Comparison of ENCODE assay signal across 27 cellular contexts in genomic region chr11:63910605-63911195, GRCh38. TPM values are rescaled to one million over a fixed set of nuclear protein-coding genes. Genes with fewer than 3 reads are reported as not detected.
DNase-seq lines count a peak whose midpoint lies in the region; TF ChIP-seq lines count a peak whose summit lies in the region.
"Had no signal": no experiment of that assay in that cellular context is flagged by ENCODE, and none has a peak within 500 bp of the region (broad histone marks: within the 10 kb centered on the region; RNA-seq: fewer than 3 reads in every experiment).

No MANE protein-coding gene starts in this region.

- H4K20me1 ChIP-seq in BLaER1 = peaks cover 69% of the 10 kb centered on the region

- peak overlapping the region; percentile 22 for H3K4me3 Mint-ChIP-seq in nephron progenitor cell
- H3K4me3 Mint-ChIP-seq: activated B cell treated with CpG ODN at 0.5 μM for 24 hours; CD4-positive, alpha-beta T cell; dendritic cell treated with granulocyte-macrophage colony-stimulating factor and Interleukin-4, amounts not matched to agents 40 ng/mL and 50 ng/mL, for 4 days; stimulated activated memory B cell treated with anti-CD40 and anti-IgM and Interleukin-4, amounts not matched to agents 10 μg/mL and 1 μg/mL and 100 μg/mL, for 72 hours; T-helper 2 cell treated with Interferon-gamma antibody and Interleukin-4, amounts not matched to agents 5 μg/mL and 100 μg/mL, for 36 hours had no signal

- TF ChIP-seq CTCF in dorsolateral prefrontal cortex (IDR thresholded peaks at IDR 0.05 in 54 of 56, conservative IDR thresholded peaks at IDR 0.05 in 2 of 56; ENCODE audit: low read depth in 1 of 56, partially characterized antibody in 56 of 56) (no peak), nephron progenitor cell (IDR thresholded peaks at IDR 0.05) (no peak)

- H3K36me3 Mint-ChIP-seq in nephron progenitor cell (ENCODE audit: low read depth) = peaks cover 17% of the 10 kb centered on the region

- H3K27ac ChIP-seq in BLaER1 = peak overlapping the region; percentile 65
- H3K27ac ChIP-seq in HUES48 (ENCODE audit: low read depth, low read length) = peak overlapping the region; percentile 69
- peak overlapping the region in 35 of 59 donors; percentile 12 to 93 (median 71) for H3K27ac ChIP-seq in dorsolateral prefrontal cortex
- H3K27ac ChIP-seq: Peyer's patch, SJSA1 had no signal

- peak overlapping the region; percentile 97 for H3K27ac Mint-ChIP-seq in nephron progenitor cell
- H3K27ac Mint-ChIP-seq: activated B cell treated with CpG ODN at 0.5 μM for 24 hours; CD4-positive, alpha-beta T cell; dendritic cell treated with granulocyte-macrophage colony-stimulating factor and Interleukin-4, amounts not matched to agents 40 ng/mL and 50 ng/mL, for 4 days; stimulated activated memory B cell treated with anti-CD40 and anti-IgM and Interleukin-4, amounts not matched to agents 10 μg/mL and 1 μg/mL and 100 μg/mL, for 72 hours; T-helper 2 cell treated with Interferon-gamma antibody and Interleukin-4, amounts not matched to agents 5 μg/mL and 100 μg/mL, for 36 hours had no signal

- peaks cover 88% of the 10 kb centered on the region for H3K4me1 ChIP-seq in BLaER1
- H3K4me1 ChIP-seq in HUES48 (ENCODE audit: control insufficient read depth, insufficient read depth, low read length) = peaks cover 44% of the 10 kb centered on the region
- H3K4me1 ChIP-seq: HAP-1 had no signal

- H3K27me3 ChIP-seq in BLaER1 = no peaks in the 10 kb centered on the region
- no peaks in the 10 kb centered on the region for H3K27me3 ChIP-seq in HUES48 (ENCODE audit: control insufficient read depth, insufficient read depth, low read length)
- H3K27me3 ChIP-seq in dorsolateral prefrontal cortex = no peaks in the 10 kb centered on the region
- H3K27me3 ChIP-seq: Peyer's patch, SJSA1 had no signal

- H3K36me3 ChIP-seq in BLaER1 = peaks cover 37% of the 10 kb centered on the region
- peaks cover 34% of the 10 kb centered on the region for H3K36me3 ChIP-seq in HUES48 (ENCODE audit: control insufficient read depth, insufficient read depth, low read length)

- peaks cover 85% of the 10 kb centered on the region for H3K4me1 Mint-ChIP-seq in nephron progenitor cell
- H3K4me1 Mint-ChIP-seq: activated B cell treated with CpG ODN at 0.5 μM for 24 hours had no signal

- peak overlapping the region; percentile 93 for H3K4me2 ChIP-seq in BLaER1

- H3K9me3 ChIP-seq in BLaER1 = no peaks in the 10 kb centered on the region
- no peaks in the 10 kb centered on the region for H3K9me3 ChIP-seq in HUES48 (ENCODE audit: control insufficient read depth, insufficient read depth, low read length)
- H3K9me3 ChIP-seq: HAP-1, mucosa of descending colon, Peyer's patch, SJSA1 had no signal

- 0 out of 2 replicates have a peak overlapping the region, but pooled peaks have one; percentile 51 for H3K4me3 ChIP-seq in BLaER1
- H3K4me3 ChIP-seq in HUES48 (ENCODE audit: low read depth, low read length) = peak overlapping the region; percentile 26; the same call in 1 of the 2 replicates
- no peak overlapping the region for H3K4me3 ChIP-seq in dorsolateral prefrontal cortex
- H3K4me3 ChIP-seq: HAP-1, mucosa of descending colon, Peyer's patch, SJSA1 had no signal

- no peak for DNase-seq in dorsolateral prefrontal cortex
- DNase-seq in nephron progenitor cell = no peak
- DNase-seq in activated naive CD4-positive, alpha-beta T cell treated with Interleukin-2 at 50 U/mL for 16 hours = no peak
- DNase-seq in NCI-H1105 treated with DMSO at 0.1 percent for 48 hours (lab: John Stamatoyannopoulos, UW) = no peak
- DNase-seq in RKO (ENCODE audit: low spot score) = no peak
- no peak for DNase-seq in KG1 (lab: John Stamatoyannopoulos, UW)
- DNase-seq: activated B cell treated with CpG ODN at 0.5 μM for 24 hours; activated CD4-positive, alpha-beta T cell treated with anti-CD3 and anti-CD28 coated beads, Interleukin-2, amount 50 U/mL, for 48 hours; activated effector memory CD4-positive, alpha-beta T cell treated with anti-CD3 and anti-CD28 coated beads, Interleukin-2, amount 50 U/mL, for 16 hours; CD4-positive, alpha-beta T cell; DMS153; head of caudate nucleus; Karpas-422; mucosa of descending colon; MV-4-11; NCI-H187; NCI-H446 treated with DMSO at 0.1 percent for 48 hours; NK-92 treated with Interleukin-12 subunit alpha and Interleukin-12 subunit beta, amount 100 ng/mL, for 24 hours; Peyer's patch; small intestine had no signal

- H3K9ac ChIP-seq in BLaER1 = peak overlapping the region; percentile 66; the same call in 1 of the 2 replicates
- no peak overlapping the region for H3K9ac ChIP-seq in HUES48 (ENCODE audit: low read depth, low read length)

- intact Hi-C loops in dorsolateral prefrontal cortex (cut with DNase I) = no loop called here

- H3K9me3 Mint-ChIP-seq in nephron progenitor cell = no peaks in the 10 kb centered on the region
- H3K9me3 Mint-ChIP-seq: activated B cell treated with CpG ODN at 0.5 μM for 24 hours; CD4-positive, alpha-beta T cell; dendritic cell treated with granulocyte-macrophage colony-stimulating factor and Interleukin-4, amounts not matched to agents 40 ng/mL and 50 ng/mL, for 4 days; stimulated activated memory B cell treated with anti-CD40 and anti-IgM and Interleukin-4, amounts not matched to agents 10 μg/mL and 1 μg/mL and 100 μg/mL, for 72 hours; T-helper 2 cell treated with Interferon-gamma antibody and Interleukin-4, amounts not matched to agents 5 μg/mL and 100 μg/mL, for 36 hours had no signal

- no peaks in the 10 kb centered on the region for H3K27me3 Mint-ChIP-seq in nephron progenitor cell (ENCODE audit: low read depth, poor library complexity)
- H3K27me3 Mint-ChIP-seq: CD4-positive, alpha-beta T cell had no signal

RNA-seq across cellular contexts. Expression of gene RCOR2, which starts 6.3 kb away (rescaled TPM):
- 10 to 100 TPM in 73 of 120 experiments, 1 to 10 TPM in 47; 4.7 to 20.2 (median 10.9) TPM for total RNA-seq in dorsolateral prefrontal cortex
- total RNA-seq: activated B cell treated with CpG ODN at 0.5 μM for 24 hours; CD4-positive, alpha-beta T cell had no signal

RNA-seq across cellular contexts. Expression of gene NAA40, which starts 28.1 kb away (rescaled TPM):
- 10 to 100 TPM; 18.7 to 46.0 (median 26.4) TPM for total RNA-seq in dorsolateral prefrontal cortex

Comparison
In these comparisons a context has a peak if more than half of its experiments do, and no peak if none do; other contexts are left out.
1. H3K4me3 ChIP-seq: peak in BLaER1 (single experiment) and HUES48 (single experiment); none in dorsolateral prefrontal cortex (0 of 59).
2. Peak in every context shown above with its lines, with median percentiles within 50 percentile points of each other: H3K27ac ChIP-seq.